13 cellular contexts compared by ENCODE assay signal in genomic region chr20:32210206-32210605, GRCh38. TPM values are rescaled to one million over a fixed set of nuclear protein-coding genes. Genes with fewer than 3 reads are reported as not detected.
A peak's percentile ranks its signal among the peaks of the same experiment; 100 is the strongest.
DNase-seq lines count a peak whose midpoint lies in the region; ATAC-seq and TF ChIP-seq lines count a peak whose summit lies in the region.
"Had no signal": no experiment of that assay in that cellular context is flagged by ENCODE, and none has a peak within 500 bp of the region (broad histone marks: within the 10 kb centered on the region; RNA-seq: fewer than 3 reads in every experiment).

No MANE protein-coding gene starts in this region.

- H3K4me1 Mint-ChIP-seq in activated T-cell treated with anti-CD3 and anti-CD28 coated beads, Interleukin-2, amount 50 U/mL, for 4 hours (ENCODE audit: low read depth) = peaks cover 46% of the 10 kb centered on the region
- H3K4me1 Mint-ChIP-seq in activated CD8-positive, alpha-beta T cell treated with anti-CD3 and anti-CD28 coated beads, Interleukin-2, amount 10 ng/mL, durations not matched to agents 7 days and 5 days (ENCODE audit: low read depth) = peaks cover 56% of the 10 kb centered on the region

- H3K36me3 Mint-ChIP-seq in activated T-cell treated with anti-CD3 and anti-CD28 coated beads, Interleukin-2, amount 50 U/mL, for 4 hours (ENCODE audit: insufficient read depth) = peaks cover 48% of the 10 kb centered on the region
- peaks cover 43% of the 10 kb centered on the region for H3K36me3 Mint-ChIP-seq in activated CD8-positive, alpha-beta T cell treated with anti-CD3 and anti-CD28 coated beads, Interleukin-2, amount 10 ng/mL, durations not matched to agents 7 days and 5 days (ENCODE audit: low read depth)

- CTCF ChIA-PET in activated CD8-positive, alpha-beta T cell treated with anti-CD3 and anti-CD28 coated beads, Interleukin-2, amount 10 ng/mL, durations not matched to agents 7 days and 5 days (lab: Charles Lee) = no interaction called here

- H3K27me3 ChIP-seq in skeletal muscle tissue (ENCODE audit: control insufficient read depth in 3 of 3, insufficient read depth in 3 of 3, low read length in 3 of 3) (no peaks in the 10 kb centered on the region), suprapubic skin (no peaks in the 10 kb centered on the region)
- H3K27me3 ChIP-seq: tibial nerve had no signal

- TF ChIP-seq POLR2A in suprapubic skin (IDR thresholded peaks at IDR 0.05) = no peak

- POLR2A ChIA-PET in activated CD8-positive, alpha-beta T cell treated with anti-CD3 and anti-CD28 coated beads, Interleukin-2, amount 10 ng/mL, durations not matched to agents 7 days and 5 days (lab: Charles Lee) = no interaction called here

- ATAC-seq in activated T-cell treated with anti-CD3 and anti-CD28 coated beads, Interleukin-2, amount 50 U/mL, for 4 hours = no peak
- no peak for ATAC-seq in activated CD8-positive, alpha-beta T cell treated with anti-CD3 and anti-CD28 coated beads, Interleukin-2, amount 10 ng/mL, durations not matched to agents 7 days and 5 days
- ATAC-seq in HG03442 (IDR thresholded peaks at IDR 0.05; ENCODE audit: unreplicated experiment) = no peak
- ATAC-seq: GM12878, left cardiac atrium, Panc1 had no signal

- peak overlapping the region; percentile 90 for H3K4me3 Mint-ChIP-seq in activated T-cell treated with anti-CD3 and anti-CD28 coated beads, Interleukin-2, amount 50 U/mL, for 4 hours
- peak overlapping the region; percentile 4 for H3K4me3 Mint-ChIP-seq in activated CD8-positive, alpha-beta T cell treated with anti-CD3 and anti-CD28 coated beads, Interleukin-2, amount 10 ng/mL, durations not matched to agents 7 days and 5 days

- peak overlapping the region; percentile 44 for H3K27ac Mint-ChIP-seq in activated CD8-positive, alpha-beta T cell treated with anti-CD3 and anti-CD28 coated beads, Interleukin-2, amount 10 ng/mL, durations not matched to agents 7 days and 5 days

- peak overlapping the region in 2 of 3 donors; percentile 40 to 43 for H3K9ac ChIP-seq in skeletal muscle tissue (ENCODE audit: low read depth in 1 of 3, low read length in 3 of 3)

- H3K4me3 ChIP-seq in skeletal muscle tissue (ENCODE audit: low read length in 3 of 3) = no peak overlapping the region
- H3K4me3 ChIP-seq in suprapubic skin = no peak overlapping the region
- H3K4me3 ChIP-seq: tibial nerve had no signal

- DNase-seq in activated T-cell treated with anti-CD3 and anti-CD28 coated beads, Interleukin-2, amount 50 U/mL, for 4 hours = no peak
- no peak for DNase-seq in activated T-cell treated with anti-CD3 and anti-CD28 coated beads, Interleukin-2, amount 50 U/mL, for 1 hour
- DNase-seq in activated CD8-positive, alpha-beta T cell treated with anti-CD3 and anti-CD28 coated beads, Interleukin-2, amount 10 ng/mL, durations not matched to agents 7 days and 5 days = no peak
- DNase-seq in kidney tubule cell (ENCODE audit: low spot score) = peak; percentile 43
- DNase-seq in suprapubic skin (ENCODE audit: low spot score in 2 of 2) = no peak
- no peak for DNase-seq in cortex of kidney (lab: John Stamatoyannopoulos, UW)
- DNase-seq: left cardiac atrium, NCI-H524 had no signal

- TF ChIP-seq EP300 in suprapubic skin (IDR thresholded peaks at IDR 0.05) = no peak

- 86% methylated on average over 3 of the region's 3 CpGs for WGBS in suprapubic skin

- H3K4me1 ChIP-seq in skeletal muscle tissue (ENCODE audit: control insufficient read depth in 3 of 3, insufficient read depth in 3 of 3, low read length in 3 of 3) (peaks cover 40 to 65% (median 52%) of the 10 kb centered on the region in 3 donors), suprapubic skin (peaks cover 41% of the 10 kb centered on the region)

- no peak for TF ChIP-seq CTCF in suprapubic skin (IDR thresholded peaks at IDR 0.05)

- no peak overlapping the region for H3K27ac ChIP-seq in skeletal muscle tissue (ENCODE audit: low read depth, low read length)
- no peak overlapping the region for H3K27ac ChIP-seq in suprapubic skin
- H3K27ac ChIP-seq: tibial nerve had no signal

- no peaks in the 10 kb centered on the region for H3K27me3 Mint-ChIP-seq in activated T-cell treated with anti-CD3 and anti-CD28 coated beads, Interleukin-2, amount 50 U/mL, for 4 hours (ENCODE audit: low read depth)
- no peaks in the 10 kb centered on the region for H3K27me3 Mint-ChIP-seq in activated CD8-positive, alpha-beta T cell treated with anti-CD3 and anti-CD28 coated beads, Interleukin-2, amount 10 ng/mL, durations not matched to agents 7 days and 5 days (ENCODE audit: low read depth)

- H3K9me3 ChIP-seq in skeletal muscle tissue (ENCODE audit: control insufficient read depth in 3 of 3, low read length in 3 of 3) (no peaks in the 10 kb centered on the region), suprapubic skin (no peaks in the 10 kb centered on the region)
- H3K9me3 ChIP-seq: tibial nerve had no signal

- H3K36me3 ChIP-seq in skeletal muscle tissue (ENCODE audit: control insufficient read depth in 3 of 3, insufficient read depth in 3 of 3, low read length in 3 of 3) (peaks cover 7 to 18% (median 13%) of the 10 kb centered on the region in 3 donors), suprapubic skin (peaks cover 17% of the 10 kb centered on the region)

- no peaks in the 10 kb centered on the region for H3K9me3 Mint-ChIP-seq in activated T-cell treated with anti-CD3 and anti-CD28 coated beads, Interleukin-2, amount 50 U/mL, for 4 hours
- H3K9me3 Mint-ChIP-seq in activated CD8-positive, alpha-beta T cell treated with anti-CD3 and anti-CD28 coated beads, Interleukin-2, amount 10 ng/mL, durations not matched to agents 7 days and 5 days (ENCODE audit: insufficient read depth) = no peaks in the 10 kb centered on the region

RNA-seq across cellular contexts. Expression of gene POFUT1, which starts 2.5 kb away (rescaled TPM):
- total RNA-seq in activated T-cell treated with anti-CD3 and anti-CD28 coated beads, Interleukin-2, amount 50 U/mL, for 4 hours = 100 to 1,000 TPM in 1 of 3 donors, 10 to 100 TPM in 2; 85.6 to 113 (median 95.7) TPM
- total RNA-seq in activated CD8-positive, alpha-beta T cell treated with anti-CD3 and anti-CD28 coated beads, Interleukin-2, amount 10 ng/mL, durations not matched to agents 7 days and 5 days = 10 to 100 TPM; 23.5 to 24.8 TPM
- 20.4 TPM for total RNA-seq in skeletal muscle tissue
- 10 to 100 TPM; 19.0 to 36.4 (median 24.1) TPM for total RNA-seq in suprapubic skin

RNA-seq across cellular contexts. Expression of gene PLAGL2, which starts 2.7 kb away (rescaled TPM):
- 100 to 1,000 TPM; 140 to 173 (median 151) TPM for total RNA-seq in activated T-cell treated with anti-CD3 and anti-CD28 coated beads, Interleukin-2, amount 50 U/mL, for 4 hours
- total RNA-seq in activated CD8-positive, alpha-beta T cell treated with anti-CD3 and anti-CD28 coated beads, Interleukin-2, amount 10 ng/mL, durations not matched to agents 7 days and 5 days = 10 to 100 TPM; 21.9 to 22.9 TPM
- total RNA-seq in skeletal muscle tissue (2.1 TPM), suprapubic skin (10 to 100 TPM; 13.0 to 28.8 (median 20.4) TPM)

Comparison
In these comparisons a context has a peak if more than half of its experiments do, and no peak if none do; other contexts are left out.
1. RNA of gene PLAGL2, which starts 2.7 kb away (total RNA-seq): 140 to 173 TPM in activated T-cell treated with anti-CD3 and anti-CD28 coated beads, Interleukin-2, amount 50 U/mL, for 4 hours; 13.0 to 28.8 TPM in suprapubic skin, 21.9 to 22.9 TPM in activated CD8-positive, alpha-beta T cell treated with anti-CD3 and anti-CD28 coated beads, Interleukin-2, amount 10 ng/mL, durations not matched to agents 7 days and 5 days and 2.1 TPM in skeletal muscle tissue (single experiment); every median in the first group is over 4 times any median in the second.